8 cellular contexts compared by ENCODE assay signal in the genomic region with DNA sequence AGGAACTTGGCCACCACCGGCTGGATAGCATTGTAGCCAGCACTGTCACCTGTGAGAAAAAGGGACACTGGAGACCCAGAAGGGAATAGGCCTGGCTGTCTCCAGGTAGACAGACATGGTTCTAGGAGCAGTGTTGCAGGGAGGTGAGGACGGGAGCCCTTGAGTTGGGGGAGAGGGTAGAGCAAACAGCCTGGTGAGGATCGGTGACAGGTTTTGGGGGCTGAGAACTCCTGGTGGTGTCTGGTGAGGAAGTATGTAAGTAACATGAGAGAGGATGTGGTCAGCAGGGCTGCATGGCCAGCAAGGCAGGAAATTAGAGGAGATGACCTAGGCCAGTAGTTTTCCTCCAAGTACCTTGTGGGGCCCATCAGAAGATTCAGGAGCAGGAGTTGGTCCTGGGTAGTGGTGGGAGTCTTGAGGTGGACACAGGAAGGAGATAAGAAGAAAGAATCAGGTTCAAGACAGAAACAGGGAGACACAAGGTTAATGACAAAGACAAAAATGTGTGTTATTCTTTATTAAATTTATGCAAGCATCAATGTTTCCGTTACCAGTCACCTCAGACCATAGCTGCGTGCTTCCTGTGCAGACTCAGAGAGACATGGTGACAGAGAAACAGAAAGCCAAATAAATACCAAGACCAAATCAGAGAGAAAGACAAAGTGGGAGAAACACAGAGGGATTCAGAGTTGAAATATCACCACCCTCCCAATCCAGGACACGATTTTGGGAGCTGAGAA. TPM values are rescaled to one million over a fixed set of nuclear protein-coding genes. Genes with fewer than 3 reads are reported as not detected.
A peak's percentile ranks its signal among the peaks of the same experiment; 100 is the strongest.
DNase-seq lines count a peak whose midpoint lies in the region; ATAC-seq and TF ChIP-seq lines count a peak whose summit lies in the region.

A gene (minus strand): TSS at position 491 of the 740 bp plus-strand sequence. CDS start 460 bp downstream, at position 31.

- H3K27me3 Mint-ChIP-seq in activated T-cell treated with anti-CD3 and anti-CD28 coated beads, Interleukin-2, amount 50 U/mL, for 72 hours (ENCODE audit: low read depth): no peaks in the 10 kb centered on the region

- DNase-seq in GM12865 (ENCODE audit: low read depth) (peak; percentile 84), mucosa of gallbladder (ENCODE audit: low spot score) (no peak), HuH-7 (ENCODE audit: low spot score) (no peak), NCI-H2107 treated with DMSO at 0.1 percent for 48 hours (lab: John Stamatoyannopoulos, UW; ENCODE audit: unreplicated experiment) (no peak), NCI-H2029 treated with DMSO at 0.1 percent for 48 hours (lab: John Stamatoyannopoulos, UW) (no peak)
- peak; percentile 54 to 66 for DNase-seq in activated T-cell treated with anti-CD3 and anti-CD28 coated beads, Interleukin-2, amount 50 U/mL, for 72 hours

- H3K27ac Mint-ChIP-seq in activated T-cell treated with anti-CD3 and anti-CD28 coated beads, Interleukin-2, amount 50 U/mL, for 72 hours: peak within 1 kb of the TSS; percentile 95

- H3K4me3 Mint-ChIP-seq in activated T-cell treated with anti-CD3 and anti-CD28 coated beads, Interleukin-2, amount 50 U/mL, for 72 hours: peak within 1 kb of the TSS; percentile 97 to 98

- peak; percentile 37 for ATAC-seq in HG03342 (IDR thresholded peaks at IDR 0.05; ENCODE audit: unreplicated experiment)
- ATAC-seq in activated T-cell treated with anti-CD3 and anti-CD28 coated beads, Interleukin-2, amount 50 U/mL, for 72 hours (replicated peaks in 1 of 2): peak; percentile 63 to 66
- ATAC-seq in GM18498 (IDR thresholded peaks at IDR 0.05; ENCODE audit: unreplicated experiment): no peak

- H3K9me3 Mint-ChIP-seq in activated T-cell treated with anti-CD3 and anti-CD28 coated beads, Interleukin-2, amount 50 U/mL, for 72 hours: no peaks in the 10 kb centered on the region

- peaks cover 63% of the 10 kb centered on the region for H3K4me1 Mint-ChIP-seq in activated T-cell treated with anti-CD3 and anti-CD28 coated beads, Interleukin-2, amount 50 U/mL, for 72 hours (ENCODE audit: low read depth)

- TF ChIP-seq CTCF in GM12865 (IDR thresholded peaks at IDR 0.05; ENCODE audit: insufficient read depth, low read depth, low read length, missing control alignments): no peak

- peaks cover 15 to 21% of the 10 kb centered on the region in 2 donors for H3K36me3 Mint-ChIP-seq in activated T-cell treated with anti-CD3 and anti-CD28 coated beads, Interleukin-2, amount 50 U/mL, for 72 hours (ENCODE audit: insufficient read depth in 2 of 2)

- H3K4me3 ChIP-seq in GM12865 (ENCODE audit: low read depth, low read length): peak within 1 kb of the TSS; percentile 69

RNA-seq across cellular contexts. Expression of the gene that starts here (rescaled TPM):
- 100 to 1,000 TPM; 119 to 153 TPM for total RNA-seq in activated T-cell treated with anti-CD3 and anti-CD28 coated beads, Interleukin-2, amount 50 U/mL, for 72 hours
- total RNA-seq in mucosa of gallbladder: 20.4 TPM

Comparison
In these comparisons a context has a peak if more than half of its experiments do, and no peak if none do; other contexts are left out.
1. DNase-seq: peak in GM12865 (single experiment) and activated T-cell treated with anti-CD3 and anti-CD28 coated beads, Interleukin-2, amount 50 U/mL, for 72 hours (2 of 2); none in mucosa of gallbladder (single experiment), HuH-7 (single experiment), NCI-H2107 treated with DMSO at 0.1 percent for 48 hours (single experiment) and NCI-H2029 treated with DMSO at 0.1 percent for 48 hours (single experiment).